In genomic region chr2:210541280-210541902, GRCh38 we compare ENCODE assay signal across 1 cellular context.
TF ChIP-seq lines count a peak whose summit lies in the region.

No MANE protein-coding gene starts in this region.

TF ChIP-seq in HepG2, 621 proteins besides CTCF, POLR2A, EP300 and RAD21 (continued from another document and continues in another):
- TF ChIP-seq ZNF512 (CRISPR knock-in tag; IDR thresholded peaks at IDR 0.05) (0 out of 2 replicates have a peak, but pooled peaks have one; percentile 30), ZFP36L2 (CRISPR knock-in tag; IDR thresholded peaks at IDR 0.05) (no peak), HNF4G (IDR thresholded peaks at IDR 0.05; ENCODE audit: borderline replicate concordance, low read depth, low read length) (peak; percentile 64; the same call in 1 of the 2 replicates), HNF4G (CRISPR knock-in tag; IDR thresholded peaks at IDR 0.05; ENCODE audit: borderline replicate concordance, low read depth) (peak; percentile 64; the same call in 1 of the 2 replicates), ZNF816 (CRISPR knock-in tag; IDR thresholded peaks at IDR 0.05; ENCODE audit: borderline replicate concordance) (peak; percentile 84; the same call in 1 of the 2 replicates), ZNF709 (CRISPR knock-in tag; IDR thresholded peaks at IDR 0.05) (peak; percentile 21; the same call in 1 of the 2 replicates), ZNF761 (CRISPR knock-in tag; conservative IDR thresholded peaks at IDR 0.05) (no peak), FOXP4 (CRISPR knock-in tag; IDR thresholded peaks at IDR 0.05) (peak; percentile 99), ZNF362 (CRISPR knock-in tag; IDR thresholded peaks at IDR 0.05; ENCODE audit: borderline replicate concordance) (peak; percentile 49; the same call in 1 of the 2 replicates), ZNF281 (CRISPR knock-in tag; IDR thresholded peaks at IDR 0.05; ENCODE audit: borderline replicate concordance) (peak; percentile 24; the same call in 1 of the 2 replicates), ZNF451 (CRISPR knock-in tag; IDR thresholded peaks at IDR 0.05) (no peak), ZNF292 (CRISPR knock-in tag; IDR thresholded peaks at IDR 0.05; ENCODE audit: borderline replicate concordance, low read depth) (peak; percentile 93), GABPB1 (CRISPR knock-in tag; IDR thresholded peaks at IDR 0.05) (peak; percentile 51; the same call in 1 of the 2 replicates), ZNF251 (CRISPR knock-in tag; IDR thresholded peaks at IDR 0.05) (no peak), ZFP90 (CRISPR knock-in tag; IDR thresholded peaks at IDR 0.05; ENCODE audit: borderline replicate concordance) (peak; percentile 87; the same call in 1 of the 2 replicates), ZNF44 (CRISPR knock-in tag; IDR thresholded peaks at IDR 0.05) (0 out of 2 replicates have a peak, but pooled peaks have one; percentile 39), SAFB2 (CRISPR knock-in tag; IDR thresholded peaks at IDR 0.05; ENCODE audit: borderline replicate concordance, low read depth) (no peak), MYPOP (CRISPR knock-in tag; IDR thresholded peaks at IDR 0.05) (peak; percentile 89; the same call in 1 of the 2 replicates), ZNF34 (CRISPR knock-in tag; IDR thresholded peaks at IDR 0.05; ENCODE audit: borderline replicate concordance) (no peak), RELA (CRISPR knock-in tag; IDR thresholded peaks at IDR 0.05) (no peak), MEIS2 (CRISPR knock-in tag; IDR thresholded peaks at IDR 0.05) (no peak; the same call in 1 of the 2 replicates), ZNF331 (CRISPR knock-in tag; IDR thresholded peaks at IDR 0.05) (peak; percentile 97), MED1 (CRISPR knock-in tag; IDR thresholded peaks at IDR 0.05) (peak; percentile 94), ZNF562 (CRISPR knock-in tag; IDR thresholded peaks at IDR 0.05; ENCODE audit: borderline replicate concordance) (no peak), PRPF4 (IDR thresholded peaks at IDR 0.05; ENCODE audit: low read depth, low read length, poor library complexity, severe bottlenecking) (no peak), ZKSCAN8 (CRISPR knock-in tag; IDR thresholded peaks at IDR 0.05; ENCODE audit: borderline replicate concordance) (peak; percentile 94; the same call in 1 of the 2 replicates), KMT2A (CRISPR knock-in tag; IDR thresholded peaks at IDR 0.05) (peak; percentile 83), YY1 (IDR thresholded peaks at IDR 0.05; ENCODE audit: insufficient read depth, insufficient replicate concordance, low read depth, low read length) (peak; percentile 47), ZNF335 (CRISPR knock-in tag; IDR thresholded peaks at IDR 0.05) (0 out of 2 replicates have a peak, but pooled peaks have one; percentile 27), RARA (CRISPR knock-in tag; IDR thresholded peaks at IDR 0.05) (peak; percentile 72), YEATS2 (CRISPR knock-in tag; IDR thresholded peaks at IDR 0.05; ENCODE audit: borderline replicate concordance) (peak; percentile 27; the same call in 1 of the 2 replicates), ZNF510 (CRISPR knock-in tag; IDR thresholded peaks at IDR 0.05; ENCODE audit: low read depth) (no peak), ZNF12 (CRISPR knock-in tag; IDR thresholded peaks at IDR 0.05) (peak; percentile 88), SOX5 (CRISPR knock-in tag; IDR thresholded peaks at IDR 0.05; ENCODE audit: borderline replicate concordance) (peak; percentile 97), TCF12 (IDR thresholded peaks at IDR 0.05) (no peak), TCF12 (CRISPR knock-in tag; IDR thresholded peaks at IDR 0.05) (peak; percentile 97), ARNTL (CRISPR knock-in tag; IDR thresholded peaks at IDR 0.05) (peak; percentile 74; the same call in 1 of the 2 replicates), ZNF570 (CRISPR knock-in tag; IDR thresholded peaks at IDR 0.05; ENCODE audit: borderline replicate concordance) (no peak), TRIM22 (IDR thresholded peaks at IDR 0.05) (no peak), NKX3-1 (CRISPR knock-in tag; IDR thresholded peaks at IDR 0.05) (peak; percentile 81), ZNF776 (CRISPR knock-in tag; IDR thresholded peaks at IDR 0.05) (no peak), ZNF30 (CRISPR knock-in tag; IDR thresholded peaks at IDR 0.05) (no peak), KLF15 (CRISPR knock-in tag; IDR thresholded peaks at IDR 0.05; ENCODE audit: borderline replicate concordance) (no peak), ZNF547 (CRISPR knock-in tag; IDR thresholded peaks at IDR 0.05) (no peak), TFE3 (CRISPR knock-in tag; IDR thresholded peaks at IDR 0.05) (peak; percentile 82), TEAD2 (CRISPR knock-in tag; IDR thresholded peaks at IDR 0.05) (no peak), ZMAT3 (CRISPR knock-in tag; conservative IDR thresholded peaks at IDR 0.05) (no peak), CBX5 (CRISPR knock-in tag; IDR thresholded peaks at IDR 0.05; ENCODE audit: borderline replicate concordance) (peak; percentile 70; the same call in 1 of the 2 replicates), NONO (IDR thresholded peaks at IDR 0.05) (no peak), NONO (CRISPR knock-in tag; conservative IDR thresholded peaks at IDR 0.05) (peak; percentile 66), KLF16 (CRISPR knock-in tag; IDR thresholded peaks at IDR 0.05) (peak in 1 of 2 experiments; percentile 89; a peak in 1 of 4 replicates), ZBTB44 (CRISPR knock-in tag; IDR thresholded peaks at IDR 0.05) (no peak), NFIC (IDR thresholded peaks at IDR 0.05; ENCODE audit: low read length) (peak; percentile 94), ZNF441 (CRISPR knock-in tag; IDR thresholded peaks at IDR 0.05; ENCODE audit: borderline replicate concordance) (no peak), ZNF121 (CRISPR knock-in tag; IDR thresholded peaks at IDR 0.05) (peak; percentile 14; the same call in 1 of the 2 replicates)
